In the genomic region with DNA sequence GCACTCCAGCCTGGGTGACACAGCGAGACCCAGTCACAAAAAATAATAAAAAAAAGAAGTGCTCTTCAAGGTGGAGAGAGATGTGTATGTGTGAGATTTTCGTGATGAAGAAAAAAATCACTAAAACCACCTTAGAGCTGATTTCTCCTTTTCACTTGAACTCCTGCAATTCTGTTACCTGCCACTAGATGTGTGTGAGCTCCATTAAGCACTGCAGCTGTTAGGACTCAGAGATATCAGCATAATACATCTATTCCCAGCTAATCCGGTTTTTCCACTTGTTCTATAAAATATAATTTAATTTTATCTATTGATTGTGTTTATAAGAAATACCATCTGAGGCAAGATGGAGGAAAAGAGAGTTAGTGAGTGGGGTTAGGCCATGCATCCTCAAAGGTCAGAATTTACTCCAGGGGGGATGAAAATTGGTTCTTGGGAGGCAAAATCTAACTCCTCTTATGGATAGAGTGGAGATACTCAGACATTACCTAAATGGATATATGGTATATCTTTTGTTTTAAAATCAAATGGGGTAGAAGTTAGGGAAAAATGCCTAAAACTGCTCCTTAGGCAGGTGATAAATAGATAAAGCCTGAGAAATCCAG, we compare ENCODE assay signal across 8 cellular contexts.
DNase-seq lines count a peak whose midpoint lies in the region; ATAC-seq and TF ChIP-seq lines count a peak whose summit lies in the region.

No MANE protein-coding gene starts in this region.

- TF ChIP-seq CTCF in DOHH2 (IDR thresholded peaks at IDR 0.05; ENCODE audit: low read depth, low read length, poor library complexity, severe bottlenecking) (peak; percentile 47), GM20000 (IDR thresholded peaks at IDR 0.05; ENCODE audit: extremely low read depth, missing control alignments) (peak; percentile 45)

- H3K4me3 Mint-ChIP-seq in activated T-cell treated with anti-CD3 and anti-CD28 coated beads, Interleukin-2, amount 50 U/mL, for 24 hours = no peak overlapping the region

- peaks cover 9% of the 10 kb centered on the region for H3K27me3 Mint-ChIP-seq in activated T-cell treated with anti-CD3 and anti-CD28 coated beads, Interleukin-2, amount 50 U/mL, for 24 hours

- no peaks in the 10 kb centered on the region for H3K36me3 ChIP-seq in DOHH2 (ENCODE audit: control insufficient read depth, low read length)
- no peaks in the 10 kb centered on the region for H3K36me3 ChIP-seq in adipocyte (ENCODE audit: control insufficient read depth, insufficient read depth, low read length, severe bottlenecking)

- H3K9me3 Mint-ChIP-seq in activated T-cell treated with anti-CD3 and anti-CD28 coated beads, Interleukin-2, amount 50 U/mL, for 24 hours = no peaks in the 10 kb centered on the region

- H3K27ac Mint-ChIP-seq in activated T-cell treated with anti-CD3 and anti-CD28 coated beads, Interleukin-2, amount 50 U/mL, for 24 hours = no peak overlapping the region

- H3F3A ChIP-seq in DOHH2 (ENCODE audit: control insufficient read depth, insufficient read depth) = no peaks in the 10 kb centered on the region

- H4K20me1 ChIP-seq in DOHH2 (ENCODE audit: control insufficient read depth, insufficient read depth, low read depth, low read length) = no peaks in the 10 kb centered on the region

- H3K4me1 Mint-ChIP-seq in activated T-cell treated with anti-CD3 and anti-CD28 coated beads, Interleukin-2, amount 50 U/mL, for 24 hours (ENCODE audit: low read depth) = no peaks in the 10 kb centered on the region

- no peaks in the 10 kb centered on the region for H3K79me2 ChIP-seq in DOHH2 (ENCODE audit: control insufficient read depth, low read length)

- H3K4me3 ChIP-seq in DOHH2 (ENCODE audit: low read length) (no peak overlapping the region), adipocyte (ENCODE audit: low read length) (no peak overlapping the region)

- DNase-seq in GM20000 (ENCODE audit: low spot score) = peak; percentile 34
- peak; percentile 17 for DNase-seq in MV-4-11 (lab: John Stamatoyannopoulos, UW)
- peak; percentile 46 for DNase-seq in adipocyte (ENCODE audit: low read depth)
- no peak for DNase-seq in left lobe of liver (ENCODE audit: low spot score)
- no peak for DNase-seq in stimulated activated CD4-positive, alpha-beta T cell treated with anti-CD3 and anti-CD28 coated beads, Interleukin-4, amount 100 ng/mL, for 1 hour
- DNase-seq in activated T-cell treated with anti-CD3 and anti-CD28 coated beads, Interleukin-2, amount 50 U/mL, for 24 hours = no peak

- no peaks in the 10 kb centered on the region for H3K36me3 Mint-ChIP-seq in activated T-cell treated with anti-CD3 and anti-CD28 coated beads, Interleukin-2, amount 50 U/mL, for 24 hours (ENCODE audit: low read depth)

- H3K27me3 ChIP-seq in DOHH2 (ENCODE audit: control insufficient read depth, low read length) = peaks cover 15% of the 10 kb centered on the region
- H3K27me3 ChIP-seq in adipocyte (replicated peaks; ENCODE audit: control insufficient read depth, insufficient read depth, low read length) = peaks cover 21% of the 10 kb centered on the region

- H3K9me3 ChIP-seq in DOHH2 (ENCODE audit: control insufficient read depth, insufficient read depth, low read length) (no peaks in the 10 kb centered on the region), adipocyte (ENCODE audit: control insufficient read depth, low read length) (no peaks in the 10 kb centered on the region)

- H3K9ac ChIP-seq in adipocyte (ENCODE audit: low read length) = no peak overlapping the region

- H3K9me2 ChIP-seq in DOHH2 (replicated peaks; ENCODE audit: control insufficient read depth, low read length) = no peaks in the 10 kb centered on the region

- ATAC-seq in left lobe of liver = peak; percentile 86
- ATAC-seq in HG03095 (IDR thresholded peaks at IDR 0.05; ENCODE audit: unreplicated experiment) = no peak

- H3K27ac ChIP-seq in DOHH2 (ENCODE audit: low read depth, low read length) = no peak overlapping the region

- H3K4me2 ChIP-seq in DOHH2 (ENCODE audit: low read length) = no peak overlapping the region

- H3K4me1 ChIP-seq in DOHH2 (ENCODE audit: control insufficient read depth, low read length) (no peaks in the 10 kb centered on the region), adipocyte (ENCODE audit: control insufficient read depth, insufficient read depth, low read length) (peaks cover 4% of the 10 kb centered on the region)

Comparison
In these comparisons a context has a peak if more than half of its experiments do, and no peak if none do; other contexts are left out.
1. DNase-seq: peak in GM20000 (single experiment), MV-4-11 (single experiment) and adipocyte (single experiment); none in left lobe of liver (single experiment), stimulated activated CD4-positive, alpha-beta T cell treated with anti-CD3 and anti-CD28 coated beads, Interleukin-4, amount 100 ng/mL, for 1 hour (single experiment) and activated T-cell treated with anti-CD3 and anti-CD28 coated beads, Interleukin-2, amount 50 U/mL, for 24 hours (single experiment).